21 cellular contexts compared by ENCODE assay signal in genomic region chr14:71695603-71696350, GRCh38.
DNase-seq lines count a peak whose midpoint lies in the region; ATAC-seq, FAIRE-seq and TF ChIP-seq lines count a peak whose summit lies in the region.
"Had no signal": no experiment of that assay in that cellular context is flagged by ENCODE, and none has a peak within 500 bp of the region (broad histone marks: within the 10 kb centered on the region; RNA-seq: fewer than 3 reads in every experiment).

No MANE protein-coding gene starts in this region.

- peaks cover 26% of the 10 kb centered on the region for H3K36me3 Mint-ChIP-seq in activated naive CD4-positive, alpha-beta T cell treated with anti-CD3 and anti-CD28 coated beads, Interleukin-2, amount 50 U/mL, for 24 hours
- H3K36me3 Mint-ChIP-seq in memory B cell, result peaks cover 34% of the 10 kb centered on the region

- 77 to 81% methylated on average over 7 of the region's 7 CpGs for WGBS in thyroid gland, 2 donors

- no peaks in the 10 kb centered on the region for H3K27me3 Mint-ChIP-seq in activated naive CD4-positive, alpha-beta T cell treated with anti-CD3 and anti-CD28 coated beads, Interleukin-2, amount 50 U/mL, for 24 hours
- no peaks in the 10 kb centered on the region for H3K27me3 Mint-ChIP-seq in memory B cell

- no peaks in the 10 kb centered on the region for H3K9me3 Mint-ChIP-seq in activated naive CD4-positive, alpha-beta T cell treated with anti-CD3 and anti-CD28 coated beads, Interleukin-2, amount 50 U/mL, for 24 hours
- no peaks in the 10 kb centered on the region for H3K9me3 Mint-ChIP-seq in memory B cell

- no peak overlapping the region for H3K4me3 ChIP-seq in thyroid gland (replicated peaks in 1 of 3)
- H3K4me3 ChIP-seq in kidney (ENCODE audit: low read length in 2 of 2), result no peak overlapping the region

- no peak overlapping the region for H3K4me3 Mint-ChIP-seq in activated naive CD4-positive, alpha-beta T cell treated with anti-CD3 and anti-CD28 coated beads, Interleukin-2, amount 50 U/mL, for 24 hours
- no peak overlapping the region for H3K4me3 Mint-ChIP-seq in memory B cell

- H3K9me3 ChIP-seq in thyroid gland, result no peaks in the 10 kb centered on the region
- H3K9me3 ChIP-seq in kidney (ENCODE audit: control insufficient read depth in 1 of 2, low read length in 2 of 2), result no peaks in the 10 kb centered on the region

- no peak for ATAC-seq in memory B cell (ENCODE audit: low read depth)
- ATAC-seq: HepG2, PC-3 had no signal

- TF ChIP-seq CTCF in thyroid gland (IDR thresholded peaks at IDR 0.05) (no peak), kidney (IDR thresholded peaks at IDR 0.05; ENCODE audit: borderline replicate concordance, extremely low read depth, insufficient read depth) (no peak)

- H3K4me1 ChIP-seq in thyroid gland (peaks cover 21 to 40% of the 10 kb centered on the region in 2 donors), kidney (ENCODE audit: control insufficient read depth in 1 of 2, insufficient read depth in 1 of 2, low read depth in 1 of 2, low read length in 2 of 2) (no peaks in the 10 kb centered on the region)

- H3K9ac ChIP-seq in kidney (ENCODE audit: low read length in 2 of 2), result no peak overlapping the region
- H3K9ac ChIP-seq: KMS-11 had no signal

- H3K36me3 ChIP-seq in thyroid gland (no peaks in the 10 kb centered on the region), kidney (ENCODE audit: control insufficient read depth in 1 of 2, insufficient read depth in 2 of 2, low read length in 2 of 2) (peaks cover 4 to 5% of the 10 kb centered on the region in 2 donors)

- peaks cover 33% of the 10 kb centered on the region for H3K4me1 Mint-ChIP-seq in activated naive CD4-positive, alpha-beta T cell treated with anti-CD3 and anti-CD28 coated beads, Interleukin-2, amount 50 U/mL, for 24 hours
- H3K4me1 Mint-ChIP-seq in memory B cell, result no peaks in the 10 kb centered on the region

- DNase-seq in activated naive CD4-positive, alpha-beta T cell treated with anti-CD3 and anti-CD28 coated beads, Interleukin-2, amount 50 U/mL, for 16 hours, result no peak
- no peak for DNase-seq in memory B cell (ENCODE audit: low spot score in 2 of 2)
- DNase-seq in thyroid gland, result no peak
- DNase-seq in kidney tubule cell (ENCODE audit: low spot score), result no peak
- DNase-seq in kidney, result no peak
- no peak for DNase-seq in activated CD4-positive, alpha-beta T cell treated with anti-CD3 and anti-CD28 coated beads for 48 hours
- no peak for DNase-seq in NCI-H2196 (lab: John Stamatoyannopoulos, UW; ENCODE audit: unreplicated experiment)
- DNase-seq: AML-193, DMS79 treated with DMSO at 0.1 percent for 48 hours, NCI-H1417 treated with DMSO at 0.1 percent for 48 hours, NCI-H187 treated with DMSO at 0.1 percent for 48 hours, NCI-H345, NCI-H526, PC-3, SIG-M5 had no signal

- H3K27ac Mint-ChIP-seq in activated naive CD4-positive, alpha-beta T cell treated with anti-CD3 and anti-CD28 coated beads, Interleukin-2, amount 50 U/mL, for 24 hours, result peak overlapping the region; percentile 25
- H3K27ac Mint-ChIP-seq in memory B cell, result peak overlapping the region; percentile 19

- intact Hi-C loops in thyroid gland (cut with DNase I), result no loop called here
- intact Hi-C loops in kidney (cut with DNase I), result no loop called here

- H3K27me3 ChIP-seq in thyroid gland, result no peaks in the 10 kb centered on the region

- H3K27ac ChIP-seq in thyroid gland (peak overlapping the region in 2 of 3 donors; percentile 26 to 55), kidney (ENCODE audit: low read depth in 2 of 2, low read length in 2 of 2) (no peak overlapping the region)
- H3K27ac ChIP-seq: 22Rv1, C4-2B, KMS-11, RWPE1 had no signal

- no peak for FAIRE-seq in kidney (lab: Jason Lieb, UNC)
- FAIRE-seq: HepG2 had no signal

- TF ChIP-seq POLR2A in thyroid gland (IDR thresholded peaks at IDR 0.05), result no peak

Comparison
In these comparisons a context has a peak if more than half of its experiments do, and no peak if none do; other contexts are left out.
1. H3K27ac ChIP-seq: peak in thyroid gland (2 of 3); none in kidney (0 of 2).